28 cellular contexts compared by ENCODE assay signal in the genomic region with DNA sequence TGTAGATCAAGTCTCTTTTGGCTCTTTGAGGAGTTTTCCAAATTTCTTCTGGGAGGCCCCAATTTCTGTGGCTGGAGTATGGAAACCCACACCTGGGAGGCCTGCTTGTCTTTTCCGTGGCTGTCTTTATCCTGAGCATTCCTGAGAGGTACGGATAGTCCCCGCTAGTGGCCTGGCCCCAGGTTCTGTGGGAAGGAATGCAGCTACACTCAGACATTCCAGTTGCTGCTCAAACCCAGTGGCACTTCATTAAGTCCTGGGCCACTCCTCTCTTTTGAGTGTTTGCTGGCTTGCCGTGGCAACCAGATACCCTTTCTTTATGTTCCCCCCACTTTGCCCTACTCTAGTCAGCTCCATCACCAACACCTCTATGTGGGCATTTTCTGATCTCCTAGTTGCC.
"Had no signal": no experiment of that assay in that cellular context is flagged by ENCODE, and none has a peak within 500 bp of the region (broad histone marks: within the 10 kb centered on the region; RNA-seq: fewer than 3 reads in every experiment).

No MANE protein-coding gene starts in this region.

- ATAC-seq: left lobe of liver; mucosa of descending colon; natural killer cell treated with Interleukin-12 subunit alpha and Interleukin-12 subunit beta and Interleukin-15 and Interleukin-18, amount 100 ng/mL, for 72 hours; right lobe of liver; stimulated activated naive CD8-positive, alpha-beta T cell treated with anti-CD3 and anti-CD28 coated beads, Interleukin-15, amount 100 ng/mL, for 72 hours had no signal

- H3K36me3 Mint-ChIP-seq: memory B cell; mesothelial cell of epicardium; naive B cell; natural killer cell treated with Interleukin-12 subunit alpha and Interleukin-12 subunit beta and Interleukin-15 and Interleukin-18, amount 100 ng/mL, for 72 hours had no signal

- H3K27me3 Mint-ChIP-seq: central memory CD8-positive, alpha-beta T cell; dendritic cell treated with granulocyte-macrophage colony-stimulating factor and Interleukin-4, amounts not matched to agents 40 ng/mL and 50 ng/mL, for 4 days; natural killer cell treated with Interleukin-12 subunit alpha and Interleukin-12 subunit beta and Interleukin-15 and Interleukin-18, amount 100 ng/mL, for 72 hours; progenitor cell of endocrine pancreas had no signal

- H3K4me3 ChIP-seq: colonic mucosa, esophagus muscularis mucosa, lung, mucosa of descending colon, right lobe of liver, suprapubic skin, transverse colon had no signal

- H3K27ac Mint-ChIP-seq: dendritic cell treated with granulocyte-macrophage colony-stimulating factor and Interleukin-4, amounts not matched to agents 40 ng/mL and 50 ng/mL, for 4 days; memory B cell; mesothelial cell of epicardium; naive B cell; natural killer cell treated with Interleukin-12 subunit alpha and Interleukin-12 subunit beta and Interleukin-15 and Interleukin-18, amount 100 ng/mL, for 72 hours; progenitor cell of endocrine pancreas; stimulated activated naive CD8-positive, alpha-beta T cell treated with anti-CD3 and anti-CD28 coated beads, Interleukin-15, amount 100 ng/mL, for 72 hours had no signal

- H3K27me3 ChIP-seq: colonic mucosa, esophagus muscularis mucosa, right lobe of liver, suprapubic skin, transverse colon had no signal

- DNase-seq: colonic mucosa; effector memory CD4-positive, alpha-beta T cell; foreskin melanocyte; glutamatergic neuron; hypothalamus; kidney; mucosa of descending colon; naive B cell; right lobe of liver; small intestine; stimulated activated CD4-positive, alpha-beta T cell treated with anti-CD3 and anti-CD28 coated beads, Interleukin-15, amount 100 ng/mL, for 24 hours; stimulated activated CD4-positive, alpha-beta T cell treated with anti-CD3 and anti-CD28 coated beads, Interleukin-4, amount 100 ng/mL, for 1 hour; stimulated activated CD8-positive, alpha-beta memory T cell treated with anti-CD3 and anti-CD28 coated beads, Interleukin-4, amount 100 ng/mL, for 48 hours; stimulated activated naive CD4-positive, alpha-beta T cell; stimulated activated naive CD8-positive, alpha-beta T cell treated with anti-CD3 and anti-CD28 coated beads, Interleukin-15, amount 100 ng/mL, for 72 hours; transverse colon had no signal

- H3K27ac ChIP-seq: colonic mucosa, esophagus muscularis mucosa, parathyroid adenoma, right lobe of liver, suprapubic skin, transverse colon had no signal

- H3K36me3 ChIP-seq: colonic mucosa, esophagus muscularis mucosa, right lobe of liver, suprapubic skin, transverse colon had no signal

- H3K9me3 Mint-ChIP-seq: central memory CD8-positive, alpha-beta T cell; dendritic cell treated with granulocyte-macrophage colony-stimulating factor and Interleukin-4, amounts not matched to agents 40 ng/mL and 50 ng/mL, for 4 days; memory B cell; mesothelial cell of epicardium; natural killer cell treated with Interleukin-12 subunit alpha and Interleukin-12 subunit beta and Interleukin-15 and Interleukin-18, amount 100 ng/mL, for 72 hours; neural crest cell had no signal

- H3K4me1 Mint-ChIP-seq: central memory CD8-positive, alpha-beta T cell; memory B cell; naive B cell; stimulated activated naive CD8-positive, alpha-beta T cell treated with anti-CD3 and anti-CD28 coated beads, Interleukin-15, amount 100 ng/mL, for 72 hours had no signal

- H3K9me3 ChIP-seq: colonic mucosa, esophagus muscularis mucosa, mucosa of descending colon, right lobe of liver, suprapubic skin, transverse colon had no signal

- H3K4me3 Mint-ChIP-seq: central memory CD8-positive, alpha-beta T cell; dendritic cell treated with granulocyte-macrophage colony-stimulating factor and Interleukin-4, amounts not matched to agents 40 ng/mL and 50 ng/mL, for 4 days; memory B cell; mesothelial cell of epicardium; naive B cell; natural killer cell treated with Interleukin-12 subunit alpha and Interleukin-12 subunit beta and Interleukin-15 and Interleukin-18, amount 100 ng/mL, for 72 hours; neural crest cell; stimulated activated naive CD8-positive, alpha-beta T cell treated with anti-CD3 and anti-CD28 coated beads, Interleukin-15, amount 100 ng/mL, for 72 hours had no signal

- H3K4me1 ChIP-seq: colonic mucosa, parathyroid adenoma, right lobe of liver, transverse colon had no signal
